Comparison of ENCODE assay signal across 8 cellular contexts in the genomic region with DNA sequence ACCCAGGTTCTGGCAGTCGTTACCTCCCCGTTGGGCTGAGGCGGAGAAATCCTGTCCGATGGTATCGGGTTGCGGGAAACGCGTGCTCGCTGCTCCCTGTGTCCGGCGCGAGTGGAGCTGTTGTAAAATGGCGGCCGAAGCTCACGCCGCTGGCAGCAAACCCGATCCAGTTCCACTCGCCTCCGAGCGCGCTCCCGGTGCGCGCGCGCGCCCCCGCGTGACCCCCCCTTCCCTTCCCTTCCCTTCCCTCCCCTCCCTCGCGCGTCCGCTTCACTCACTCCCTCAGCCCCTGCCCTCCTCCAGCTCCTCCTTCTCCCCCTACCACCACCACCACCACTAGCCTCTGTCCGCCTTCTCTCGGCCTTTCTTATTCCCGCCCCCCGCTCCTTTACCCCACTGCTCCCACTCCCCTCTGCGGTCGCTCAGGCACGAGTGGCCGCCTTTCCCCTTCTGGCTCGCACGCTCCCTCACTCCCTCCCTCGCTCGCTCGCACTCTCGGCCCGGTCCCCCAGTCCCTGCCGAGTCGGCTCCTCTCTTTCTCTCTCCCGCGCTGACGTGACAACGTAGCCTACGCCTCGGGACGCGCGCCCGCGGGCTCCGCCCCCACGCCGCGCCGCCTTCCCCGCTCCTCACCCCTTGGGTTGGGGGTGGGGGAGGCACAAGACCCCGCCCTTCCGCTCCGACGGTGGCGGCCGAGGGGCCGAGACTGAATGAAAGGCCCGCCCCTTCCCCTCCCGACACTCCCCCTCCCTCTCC. TPM values are rescaled to one million over a fixed set of nuclear protein-coding genes. Genes with fewer than 3 reads are reported as not detected.
A peak's percentile ranks its signal among the peaks of the same experiment; 100 is the strongest.
DNase-seq lines count a peak whose midpoint lies in the region; ATAC-seq, FAIRE-seq and TF ChIP-seq lines count a peak whose summit lies in the region.

A gene (minus strand): TSS at position 113 of the 756 bp plus-strand sequence. CDS start 1,447 bp downstream, outside the sequence.

- peaks cover 51% of the 10 kb centered on the region for H3K4me1 Mint-ChIP-seq in dendritic cell treated with granulocyte-macrophage colony-stimulating factor and Interleukin-4, amounts not matched to agents 40 ng/mL and 50 ng/mL, for 4 days (ENCODE audit: low read depth)

- ATAC-seq in GM19438 (IDR thresholded peaks at IDR 0.05; ENCODE audit: low read depth, unreplicated experiment) (peak; percentile 67), HG03571 (IDR thresholded peaks at IDR 0.05; ENCODE audit: unreplicated experiment) (peak; percentile 73), HepG2 (peak; percentile 83)

- POLR2A ChIA-PET in HepG2 (lab: Yijun Ruan, JAX): interaction anchor here (0.5 to 5.1 kb wide), 21 partner anchors 8 to 239 kb away, joined by 3 to 245 read pairs (median 5); a partner anchor contains a TSS

- FAIRE-seq in HepG2 (lab: Jason Lieb, UNC): peak; percentile 47

- H3K4me3 ChIP-seq in HepG2 (replicated peaks in 1 of 3; ENCODE audit: insufficient read depth in 1 of 3, low read depth in 2 of 3, low read length in 3 of 3): peak within 1 kb of the TSS; percentile 78 to 96 (median 96)

- H3K27ac ChIP-seq in HepG2 (ENCODE audit: extremely low read length, insufficient read depth, low read length): peak within 1 kb of the TSS; percentile 99

- peaks cover 12% of the 10 kb centered on the region for H3K9me3 Mint-ChIP-seq in dendritic cell treated with granulocyte-macrophage colony-stimulating factor and Interleukin-4, amounts not matched to agents 40 ng/mL and 50 ng/mL, for 4 days

- H3K9me3 ChIP-seq in HepG2 (ENCODE audit: low read length): no peaks in the 10 kb centered on the region

- H3K27me3 ChIP-seq in HepG2 (ENCODE audit: control insufficient read depth in 1 of 2, insufficient read depth in 2 of 2, low read length in 2 of 2): no peaks in the 10 kb centered on the region; a peak in 1 of 5 replicates

- TF ChIP-seq EP300 in HepG2 (IDR thresholded peaks at IDR 0.05; ENCODE audit: low read depth in 2 of 2, low read length in 2 of 2): peak in 1 of 2 experiments; percentile 30; a peak in 1 of 4 replicates
- no peak for TF ChIP-seq EP300 in HepG2 (CRISPR knock-in tag; IDR thresholded peaks at IDR 0.05; ENCODE audit: borderline replicate concordance)

- in situ Hi-C loops in HepG2 (cut with HindIII; ENCODE audit: extremely low pct_ligation_motif_present, low pct_unique_long_range_greater_than_20kb): loop anchor here (5.0 kb wide), 1 partner anchor 34 kb away; no protein-coding TSS in a partner anchor

- peak within 1 kb of the TSS; percentile 99 for H3K4me3 Mint-ChIP-seq in dendritic cell treated with granulocyte-macrophage colony-stimulating factor and Interleukin-4, amounts not matched to agents 40 ng/mL and 50 ng/mL, for 4 days

- BruUV-seq in HepG2 (replicated peaks; lab: Mats Ljungman, UMichigan): no TSS peak

- CTCF ChIA-PET in HepG2 (lab: Yijun Ruan, JAX; ENCODE audit: low intra/inter-chr PET ratio, low total read pairs): no interaction called here

- peak within 1 kb of the TSS; percentile 99 for H3K9ac ChIP-seq in HepG2 (ENCODE audit: insufficient read depth, low read depth, low read length)

- H4K20me1 ChIP-seq in HepG2 (ENCODE audit: insufficient read depth, low read length): peaks cover 41% of the 10 kb centered on the region

- WGBS in HepG2 (ENCODE audit: low lambda C conversion rate): under 1% methylated on average over 65 of the region's 76 CpGs

- H3K79me2 ChIP-seq in HepG2 (ENCODE audit: insufficient read depth, low read length): peaks cover 48% of the 10 kb centered on the region

- peak; percentile 79 to 97 for TF ChIP-seq POLR2A in HepG2 (IDR thresholded peaks at IDR 0.05; ENCODE audit: insufficient read depth in 1 of 2, low read depth in 2 of 2, low read length in 2 of 2)

- peaks cover 38% of the 10 kb centered on the region for H3K4me1 ChIP-seq in HepG2 (ENCODE audit: insufficient read depth, low read length)

- no peaks in the 10 kb centered on the region for H3K27me3 Mint-ChIP-seq in dendritic cell treated with granulocyte-macrophage colony-stimulating factor and Interleukin-4, amounts not matched to agents 40 ng/mL and 50 ng/mL, for 4 days

- peak; percentile 17; the same call in 1 of the 2 replicates for TF ChIP-seq CTCF in HepG2 (CRISPR knock-in tag; IDR thresholded peaks at IDR 0.05)

- no peak within 1 kb of the TSS for H2AFZ ChIP-seq in HepG2 (ENCODE audit: low read length)

- peaks cover 54% of the 10 kb centered on the region for H3K36me3 Mint-ChIP-seq in dendritic cell treated with granulocyte-macrophage colony-stimulating factor and Interleukin-4, amounts not matched to agents 40 ng/mL and 50 ng/mL, for 4 days (ENCODE audit: low read depth)

- no peak for TF ChIP-seq RAD21 in HepG2 (CRISPR knock-in tag; IDR thresholded peaks at IDR 0.05)

- H3K4me2 ChIP-seq in HepG2 (ENCODE audit: low read depth, low read length): peak within 1 kb of the TSS; percentile 87

- H3K27ac Mint-ChIP-seq in dendritic cell treated with granulocyte-macrophage colony-stimulating factor and Interleukin-4, amounts not matched to agents 40 ng/mL and 50 ng/mL, for 4 days: peak within 1 kb of the TSS; percentile 100

- H3K36me3 ChIP-seq in HepG2 (replicated peaks in 1 of 2; ENCODE audit: control insufficient read depth in 1 of 2, insufficient read depth in 2 of 2, low read length in 2 of 2): peaks cover 4 to 24% of the 10 kb centered on the region in 2 experiments

- intact Hi-C loops in dendritic cell treated with granulocyte-macrophage colony-stimulating factor and Interleukin-4, amounts not matched to agents 40 ng/mL and 50 ng/mL, for 4 days (cut with micrococcal nuclease): loop anchor here (1.0 kb wide), 1 partner anchor 49 kb away; no protein-coding TSS in a partner anchor
- intact Hi-C loops in HepG2 (cut with micrococcal nuclease; ENCODE audit: unreplicated experiment): loop anchor here (1.0 to 2.0 kb wide), 2 partner anchors 35 to 50 kb away; a partner anchor contains a TSS

- DNase-seq in CD1c-positive myeloid dendritic cell (ENCODE audit: extremely low spot score) (peak; percentile 99), NCI-H774 (lab: John Stamatoyannopoulos, UW) (peak; percentile 100), HepG2 (ENCODE audit: low spot score) (peak; percentile 95)
- DNase-seq in activated CD4-positive, alpha-beta T cell treated with anti-CD3 and anti-CD28 coated beads, Interleukin-2, amount 50 U/mL, for 4 hours: peak; percentile 97 to 98
- peak; percentile 96 to 97 for DNase-seq in stimulated activated CD4-positive, alpha-beta T cell treated with anti-CD3 and anti-CD28 coated beads, Interleukin-2, amount 100 ng/mL, for 48 hours

TF ChIP-seq in HepG2, 621 proteins besides CTCF, POLR2A, EP300 and RAD21 (continues in another document):
- TF ChIP-seq REPIN1 (CRISPR knock-in tag; IDR thresholded peaks at IDR 0.05; ENCODE audit: borderline replicate concordance, low read depth) (peak; percentile 19; the same call in 1 of the 2 replicates), KLF12 (CRISPR knock-in tag; IDR thresholded peaks at IDR 0.05; ENCODE audit: borderline replicate concordance) (0 out of 2 replicates have a peak, but pooled peaks have one; percentile 15), CBFB (CRISPR knock-in tag; IDR thresholded peaks at IDR 0.05) (0 out of 2 replicates have a peak, but pooled peaks have one; percentile 8), AGO1 (IDR thresholded peaks at IDR 0.05; ENCODE audit: low read depth, low read length, poor library complexity, severe bottlenecking) (peak; percentile 3), ZNF766 (CRISPR knock-in tag; IDR thresholded peaks at IDR 0.05; ENCODE audit: borderline replicate concordance) (no peak), ZNF747 (CRISPR knock-in tag; IDR thresholded peaks at IDR 0.05; ENCODE audit: borderline replicate concordance) (peak; percentile 37; the same call in 1 of the 2 replicates), MXI1 (IDR thresholded peaks at IDR 0.05; ENCODE audit: borderline replicate concordance, low read depth, low read length) (peak; percentile 59; the same call in 1 of the 3 replicates), NRL (CRISPR knock-in tag; IDR thresholded peaks at IDR 0.05; ENCODE audit: borderline replicate concordance) (0 out of 2 replicates have a peak, but pooled peaks have one; percentile 0)
- TF ChIP-seq, protein P1, sequence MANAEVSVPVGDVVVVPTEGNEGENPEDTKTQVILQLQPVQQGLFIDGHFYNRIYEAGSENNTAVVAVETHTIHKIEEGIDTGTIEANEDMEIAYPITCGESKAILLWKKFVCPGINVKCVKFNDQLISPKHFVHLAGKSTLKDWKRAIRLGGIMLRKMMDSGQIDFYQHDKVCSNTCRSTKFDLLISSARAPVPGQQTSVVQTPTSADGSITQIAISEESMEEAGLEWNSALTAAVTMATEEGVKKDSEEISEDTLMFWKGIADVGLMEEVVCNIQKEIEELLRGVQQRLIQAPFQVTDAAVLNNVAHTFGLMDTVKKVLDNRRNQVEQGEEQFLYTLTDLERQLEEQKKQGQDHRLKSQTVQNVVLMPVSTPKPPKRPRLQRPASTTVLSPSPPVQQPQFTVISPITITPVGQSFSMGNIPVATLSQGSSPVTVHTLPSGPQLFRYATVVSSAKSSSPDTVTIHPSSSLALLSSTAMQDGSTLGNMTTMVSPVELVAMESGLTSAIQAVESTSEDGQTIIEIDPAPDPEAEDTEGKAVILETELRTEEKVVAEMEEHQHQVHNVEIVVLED (CRISPR knock-in tag; IDR thresholded peaks at IDR 0.05; ENCODE audit: borderline replicate concordance): peak; percentile 97

RNA-seq across cellular contexts. Expression of the gene that starts here (rescaled TPM):
- total RNA-seq in HepG2 (2016; rRNA removed; fragmentation: Illumina TruSeq; extraction: Trizol): 112 and 183 TPM in 2 replicates
- 11.4 and 13.0 TPM in 2 replicates for total RNA-seq in HepG2 (2016; cell fraction: cytosol; rRNA removed; fragmentation: Illumina TruSeq; extraction: Trizol; ENCODE audit: low read depth)
- 101 and 177 TPM in 2 replicates for total RNA-seq in HepG2 (2016; cell fraction: insoluble cytoplasmic fraction; rRNA removed; fragmentation: Illumina TruSeq; extraction: Trizol)
- total RNA-seq in HepG2 (2016; cell fraction: membrane; rRNA removed; fragmentation: Illumina TruSeq; extraction: Trizol): 28.5 and 32.6 TPM in 2 replicates
- 112 TPM in 2 replicates for total RNA-seq in HepG2 (2016; cell fraction: nucleus; rRNA removed; fragmentation: Illumina TruSeq; extraction: Trizol)
- 6.8 and 8.1 TPM in 2 replicates for polyA plus RNA-seq in HepG2 (2011; rRNA removed)
- polyA plus RNA-seq in HepG2 (2011; cell fraction: cytosol; rRNA removed): 3.2 and 5.2 TPM in 2 replicates
- polyA plus RNA-seq in HepG2 (2011; cell fraction: nucleus; rRNA removed): 6.9 and 7.9 TPM in 2 replicates
- polyA plus RNA-seq in HepG2 (2012): 41.5 and 63.8 TPM in 2 replicates
- 5.1 and 5.8 TPM in 2 replicates for polyA plus RNA-seq in HepG2 (2016; cell fraction: cytosol; fragmentation: Illumina TruSeq; extraction: Trizol; ENCODE audit: low read depth)
- polyA plus RNA-seq in HepG2 (2016; cell fraction: insoluble cytoplasmic fraction; fragmentation: Illumina TruSeq; extraction: Trizol; ENCODE audit: low read depth): 185 and 186 TPM in 2 replicates
- polyA plus RNA-seq in HepG2 (2016; cell fraction: membrane; fragmentation: Illumina TruSeq; extraction: Trizol; ENCODE audit: low read depth): 12.7 and 15.0 TPM in 2 replicates
- 74.1 and 83.2 TPM in 2 replicates for polyA plus RNA-seq in HepG2 (2016; cell fraction: nucleus; fragmentation: Illumina TruSeq; extraction: Trizol; ENCODE audit: insufficient read depth, low read depth)
- polyA minus RNA-seq in HepG2 (2011; rRNA and poly(A)+ RNA removed; ENCODE audit: low replicate concordance): 7.5 and 23.4 TPM in 2 replicates
- 13.1 and 17.5 TPM in 2 replicates for polyA minus RNA-seq in HepG2 (2011; cell fraction: cytosol; rRNA and poly(A)+ RNA removed)
- 70.1 and 89.5 TPM in 2 replicates for polyA minus RNA-seq in HepG2 (2011; cell fraction: nucleus; rRNA and poly(A)+ RNA removed)

Comparison
In these comparisons a context has a peak if more than half of its experiments do, and no peak if none do; other contexts are left out.
1. Peak in every context shown above with its lines: DNase-seq, ATAC-seq, H3K4me3 ChIP-seq and H3K27ac ChIP-seq.